15 cellular contexts compared by ENCODE assay signal in genomic region chr17:57627591-57627990, GRCh38.
"Had no signal": no experiment of that assay in that cellular context is flagged by ENCODE, and none has a peak within 500 bp of the region (broad histone marks: within the 10 kb centered on the region; RNA-seq: fewer than 3 reads in every experiment).

No MANE protein-coding gene starts in this region.

- ATAC-seq: left lobe of liver, WTC11 had no signal

- H3K4me3 Mint-ChIP-seq: activated T-helper 1 cell treated with anti-CD3 and anti-CD28 coated beads, Interleukin-12 subunit alpha, Interleukin-12 subunit beta, Interleukin-2, Interleukin-4 antibody, amounts not matched to agents 30 ng/mL and 10 ng/mL and 1 ng/mL, durations not matched to agents 14 hours and 24 hours and 36 hours; WTC11 had no signal

- DNase-seq: activated CD4-positive, alpha-beta T cell treated with anti-CD3 and anti-CD28 coated beads for 48 hours; activated naive CD4-positive, alpha-beta T cell; caudate nucleus; colonic mucosa; esophagus squamous epithelium; hippocampal formation; stimulated activated naive CD4-positive, alpha-beta T cell; T-helper 2 cell; transverse colon had no signal

- H3K27ac Mint-ChIP-seq: activated T-helper 1 cell treated with anti-CD3 and anti-CD28 coated beads, Interleukin-12 subunit alpha, Interleukin-12 subunit beta, Interleukin-2, Interleukin-4 antibody, amounts not matched to agents 30 ng/mL and 10 ng/mL and 1 ng/mL, durations not matched to agents 14 hours and 24 hours and 36 hours; WTC11 had no signal

- H3K27me3 ChIP-seq: colonic mucosa, esophagus squamous epithelium, ovary, transverse colon had no signal

- H3K4me3 ChIP-seq: colonic mucosa, esophagus squamous epithelium, ovary, transverse colon had no signal

- H3K27ac ChIP-seq: colonic mucosa, esophagus squamous epithelium, ovary, transverse colon had no signal

- H3K4me1 ChIP-seq: colonic mucosa, esophagus squamous epithelium, transverse colon had no signal

- H3K36me3 Mint-ChIP-seq: WTC11 had no signal

- FAIRE-seq: endothelial cell of umbilical vein, keratinocyte had no signal

- H3K36me3 ChIP-seq: colonic mucosa, ovary, transverse colon had no signal

- H3K9me3 Mint-ChIP-seq: activated T-helper 1 cell treated with anti-CD3 and anti-CD28 coated beads, Interleukin-12 subunit alpha, Interleukin-12 subunit beta, Interleukin-2, Interleukin-4 antibody, amounts not matched to agents 30 ng/mL and 10 ng/mL and 1 ng/mL, durations not matched to agents 14 hours and 24 hours and 36 hours; WTC11 had no signal

- H3K4me1 Mint-ChIP-seq: WTC11 had no signal

- H3K9me3 ChIP-seq: colonic mucosa, esophagus squamous epithelium, ovary, transverse colon had no signal
